ENCODE assay signal across 10 cellular contexts in the genomic region with DNA sequence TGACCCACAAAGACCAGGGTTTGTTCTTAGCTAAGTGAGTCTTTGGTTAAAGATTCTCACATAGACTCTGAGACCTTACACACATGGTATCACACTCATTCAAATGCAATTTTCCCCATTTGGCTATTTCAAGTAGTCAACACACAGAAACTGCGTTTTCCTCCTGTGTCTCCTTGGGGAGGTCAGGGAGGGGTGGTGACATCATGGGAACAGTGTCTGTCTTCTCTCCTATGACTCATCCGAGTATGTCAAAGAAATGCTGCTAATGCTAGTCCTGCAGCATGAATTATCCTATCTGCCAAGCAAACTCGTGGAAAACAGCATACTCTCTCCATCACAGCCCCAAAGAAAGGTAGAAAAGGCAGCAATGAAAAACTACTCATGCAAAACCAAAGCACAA.
DNase-seq lines count a peak whose midpoint lies in the region; ATAC-seq, FAIRE-seq and TF ChIP-seq lines count a peak whose summit lies in the region.
"Had no signal": no experiment of that assay in that cellular context is flagged by ENCODE, and none has a peak within 500 bp of the region (broad histone marks: within the 10 kb centered on the region; RNA-seq: fewer than 3 reads in every experiment).

No MANE protein-coding gene starts in this region.

- FAIRE-seq in urothelium cell line (lab: Jason Lieb, UNC) = no peak

- H3K4me3 Mint-ChIP-seq in MCF 10A (ENCODE audit: unreplicated experiment) (no peak overlapping the region), nephron progenitor cell (no peak overlapping the region)
- H3K4me3 Mint-ChIP-seq: neural crest cell had no signal

- H3K9me3 Mint-ChIP-seq in MCF 10A (ENCODE audit: unreplicated experiment) (no peaks in the 10 kb centered on the region), nephron progenitor cell (no peaks in the 10 kb centered on the region)

- intact Hi-C loops in MCF 10A (cut with micrococcal nuclease) (no loop called here), breast epithelium (cut with DNase I; ENCODE audit: low total_unique reads) (no loop called here), body of pancreas (cut with DNase I) (no loop called here)

- H3K36me3 Mint-ChIP-seq in MCF 10A (ENCODE audit: insufficient read depth, unreplicated experiment) (no peaks in the 10 kb centered on the region), nephron progenitor cell (ENCODE audit: low read depth) (no peaks in the 10 kb centered on the region)

- H3K27ac ChIP-seq in breast epithelium = no peak overlapping the region
- no peak overlapping the region for H3K27ac ChIP-seq in body of pancreas
- H3K27ac ChIP-seq: C4-2B had no signal

- DNase-seq in MCF 10A (ENCODE audit: unreplicated experiment) (peak; percentile 75), breast epithelium (ENCODE audit: low spot score in 2 of 2) (no peak), body of pancreas (peak; percentile 22 to 42 (median 30)), islet precursor cell (peak; percentile 89), urothelium cell line (ENCODE audit: low spot score) (peak; percentile 49), NCI-H1092 treated with DMSO at 0.1 percent for 48 hours (lab: John Stamatoyannopoulos, UW) (no peak), MV-4-11 (lab: John Stamatoyannopoulos, UW) (no peak), nephron progenitor cell (no peak)

- H3K4me1 ChIP-seq in breast epithelium (no peaks in the 10 kb centered on the region), body of pancreas (peaks cover 19% of the 10 kb centered on the region)

- no peaks in the 10 kb centered on the region for H3K27me3 Mint-ChIP-seq in MCF 10A (ENCODE audit: insufficient read depth, unreplicated experiment)
- H3K27me3 Mint-ChIP-seq in nephron progenitor cell (ENCODE audit: low read depth, poor library complexity) = no peaks in the 10 kb centered on the region

- no peaks in the 10 kb centered on the region for H3K36me3 ChIP-seq in breast epithelium
- H3K36me3 ChIP-seq in body of pancreas (replicated peaks in 1 of 2; ENCODE audit: insufficient read depth in 1 of 2, low read depth in 2 of 2) = no peaks in the 10 kb centered on the region

- TF ChIP-seq POLR2A in breast epithelium (IDR thresholded peaks at IDR 0.05) (no peak), body of pancreas (IDR thresholded peaks at IDR 0.05) (no peak)

- TF ChIP-seq CTCF in MCF 10A (IDR thresholded peaks at IDR 0.05; ENCODE audit: unreplicated experiment) (no peak), breast epithelium (IDR thresholded peaks at IDR 0.05) (no peak), body of pancreas (IDR thresholded peaks at IDR 0.05) (no peak), nephron progenitor cell (IDR thresholded peaks at IDR 0.05) (no peak)

- H3K27me3 ChIP-seq in breast epithelium (no peaks in the 10 kb centered on the region), body of pancreas (no peaks in the 10 kb centered on the region)

- CTCF ChIA-PET in MCF 10A (lab: Yijun Ruan, JAX) = no interaction called here

- H3K4me1 Mint-ChIP-seq in MCF 10A (ENCODE audit: insufficient read depth, unreplicated experiment) (peaks cover 11% of the 10 kb centered on the region), nephron progenitor cell (peaks cover 4% of the 10 kb centered on the region)

- no peak overlapping the region for H3K4me3 ChIP-seq in breast epithelium
- no peak overlapping the region for H3K4me3 ChIP-seq in body of pancreas

- no peaks in the 10 kb centered on the region for H3K9me3 ChIP-seq in breast epithelium
- no peaks in the 10 kb centered on the region for H3K9me3 ChIP-seq in body of pancreas

- no TSS peak for BruUV-seq in MCF 10A (replicated peaks; lab: Mats Ljungman, UMichigan)

- 20 to 33% methylated on average over 3 of the region's 3 CpGs for WGBS in body of pancreas, 2 donors

- no peak overlapping the region for H3K27ac Mint-ChIP-seq in MCF 10A (ENCODE audit: low read depth, unreplicated experiment)
- H3K27ac Mint-ChIP-seq in nephron progenitor cell = no peak overlapping the region

- POLR2A ChIA-PET in MCF 10A (lab: Yijun Ruan, JAX) = no interaction called here

- peak; percentile 79 for ATAC-seq in body of pancreas

Comparison
In these comparisons a context has a peak if more than half of its experiments do, and no peak if none do; other contexts are left out.
1. DNase-seq: peak in MCF 10A (single experiment), body of pancreas (4 of 4), islet precursor cell (single experiment) and urothelium cell line (single experiment); none in breast epithelium (0 of 2), NCI-H1092 treated with DMSO at 0.1 percent for 48 hours (single experiment), MV-4-11 (single experiment) and nephron progenitor cell (single experiment).